9 cellular contexts compared by ENCODE assay signal in genomic region chr11:3836903-3837302, GRCh38. TPM values are rescaled to one million over a fixed set of nuclear protein-coding genes. Genes with fewer than 3 reads are reported as not detected.
DNase-seq lines count a peak whose midpoint lies in the region; ATAC-seq and TF ChIP-seq lines count a peak whose summit lies in the region.
"Had no signal": no experiment of that assay in that cellular context is flagged by ENCODE, and none has a peak within 500 bp of the region (broad histone marks: within the 10 kb centered on the region; RNA-seq: fewer than 3 reads in every experiment).

No MANE protein-coding gene starts in this region.

- peak overlapping the region; percentile 79 for H3K27ac ChIP-seq in cingulate gyrus (ENCODE audit: low read depth, low read length)
- H3K27ac ChIP-seq in skeletal muscle tissue (ENCODE audit: low read depth, low read length), result peak overlapping the region; percentile 9
- H3K27ac ChIP-seq: SJSA1 had no signal

- peaks cover 30 to 52% (median 43%) of the 10 kb centered on the region in 3 donors for H3K4me1 ChIP-seq in skeletal muscle tissue (ENCODE audit: control insufficient read depth in 3 of 3, insufficient read depth in 3 of 3, low read length in 3 of 3)

- H3K4me3 ChIP-seq in GM12875 (ENCODE audit: low read depth, low read length) (peak overlapping the region; percentile 26), skeletal muscle tissue (ENCODE audit: low read length in 3 of 3) (no peak overlapping the region)
- H3K4me3 ChIP-seq: SJSA1 had no signal

- TF ChIP-seq CTCF in GM12875 (IDR thresholded peaks at IDR 0.05; ENCODE audit: borderline replicate concordance, insufficient read depth, low read depth, low read length), result no peak

- peak; percentile 49 for DNase-seq in T-helper 22 cell (ENCODE audit: low read depth)
- DNase-seq in NCI-H2081 treated with DMSO at 0.1 percent for 48 hours (lab: John Stamatoyannopoulos, UW), result no peak

- peaks cover 0 to 3% (median 0%) of the 10 kb centered on the region in 3 donors for H3K36me3 ChIP-seq in skeletal muscle tissue (ENCODE audit: control insufficient read depth in 3 of 3, insufficient read depth in 3 of 3, low read length in 3 of 3)

- ATAC-seq in GM18502 (IDR thresholded peaks at IDR 0.05; ENCODE audit: poor library complexity, unreplicated experiment) (no peak), HG03432 (IDR thresholded peaks at IDR 0.05; ENCODE audit: unreplicated experiment) (no peak), GM21447 (IDR thresholded peaks at IDR 0.05; ENCODE audit: unreplicated experiment) (no peak)

- no peaks in the 10 kb centered on the region for H3K27me3 ChIP-seq in skeletal muscle tissue (ENCODE audit: control insufficient read depth in 3 of 3, insufficient read depth in 3 of 3, low read length in 3 of 3)
- H3K27me3 ChIP-seq: SJSA1 had no signal

- H3K9ac ChIP-seq in skeletal muscle tissue (ENCODE audit: low read depth in 1 of 3, low read length in 3 of 3), result no peak overlapping the region

- H3K9me3 ChIP-seq in skeletal muscle tissue (ENCODE audit: control insufficient read depth in 3 of 3, low read length in 3 of 3), result no peaks in the 10 kb centered on the region
- H3K9me3 ChIP-seq: SJSA1 had no signal

RNA-seq across cellular contexts. Expression of gene RHOG, which starts 3.9 kb away (rescaled TPM):
- 1.6 TPM for total RNA-seq in skeletal muscle tissue

RNA-seq across cellular contexts. Expression of gene STIM1, which starts 18.6 kb away (rescaled TPM):
- total RNA-seq in skeletal muscle tissue, result 54.8 TPM

RNA-seq across cellular contexts. Expression of gene PGAP2, which starts 28.5 kb away (rescaled TPM):
- 8.9 TPM for total RNA-seq in skeletal muscle tissue

RNA-seq across cellular contexts. Expression of gene NUP98, which starts 39.5 kb away (rescaled TPM):
- 75.2 TPM for total RNA-seq in skeletal muscle tissue
